In the genomic region with DNA sequence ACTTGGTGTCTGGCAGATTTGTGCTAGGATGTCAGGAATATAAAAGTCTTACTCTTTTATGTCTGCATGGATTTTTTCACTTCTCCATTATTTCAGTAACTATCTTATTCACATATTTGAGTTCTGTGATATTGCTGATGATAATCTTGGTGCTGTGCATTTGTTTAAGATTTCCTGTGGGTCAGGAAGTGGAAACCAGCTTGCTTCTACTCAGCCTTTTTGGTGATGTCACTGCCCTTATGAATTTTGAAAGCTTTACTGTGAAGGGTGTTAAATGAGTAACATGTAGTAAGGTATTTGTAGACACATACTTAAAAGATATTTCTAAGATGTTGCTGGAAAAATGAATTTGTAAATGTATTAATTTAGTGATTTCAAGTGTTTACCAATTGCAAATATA, we compare ENCODE assay signal across 8 cellular contexts.
DNase-seq lines count a peak whose midpoint lies in the region; ATAC-seq and TF ChIP-seq lines count a peak whose summit lies in the region.

No MANE protein-coding gene starts in this region.

- ATAC-seq in CD4-positive, CD25-positive, alpha-beta regulatory T cell (ENCODE audit: low read depth in 2 of 2), result peak; percentile 70 to 79
- ATAC-seq in GM18909 (IDR thresholded peaks at IDR 0.05; ENCODE audit: poor library complexity, unreplicated experiment) (peak; percentile 89), HG02943 (IDR thresholded peaks at IDR 0.05; ENCODE audit: low read depth, unreplicated experiment) (peak; percentile 81), T-cell (replicated peaks in 1 of 4) (peak; percentile 62 to 81 (median 67)), heart right ventricle (no peak)

- peaks cover 7% of the 10 kb centered on the region for H3K27me3 Mint-ChIP-seq in CD4-positive, CD25-positive, alpha-beta regulatory T cell
- H3K27me3 Mint-ChIP-seq in T-cell, result peaks cover 0 to 2% of the 10 kb centered on the region in 2 donors

- H3K27ac ChIP-seq in CD4-positive, CD25-positive, alpha-beta regulatory T cell (ENCODE audit: insufficient read depth, low read length, poor library complexity, severe bottlenecking), result peak overlapping the region; percentile 38
- no peak overlapping the region for H3K27ac ChIP-seq in heart right ventricle

- H3K36me3 ChIP-seq in CD4-positive, CD25-positive, alpha-beta regulatory T cell (ENCODE audit: control insufficient read depth, insufficient read depth, low read length), result no peaks in the 10 kb centered on the region
- H3K36me3 ChIP-seq in heart right ventricle, result no peaks in the 10 kb centered on the region

- peaks cover 5 to 10% (median 8%) of the 10 kb centered on the region in 4 donors for H3K4me1 Mint-ChIP-seq in CD4-positive, CD25-positive, alpha-beta regulatory T cell
- H3K4me1 Mint-ChIP-seq in T-cell, result peaks cover 10 to 13% (median 11%) of the 10 kb centered on the region in 3 donors

- H3K27ac Mint-ChIP-seq in CD4-positive, CD25-positive, alpha-beta regulatory T cell, result peak overlapping the region in 2 of 3 donors; percentile 43 to 61
- H3K27ac Mint-ChIP-seq in T-cell, result peak overlapping the region; percentile 18 to 50

- intact Hi-C loops in heart right ventricle (cut with DNase I), result loop anchor here in 8 of 10 donors (1.0 to 10.0 kb wide), 8 partner anchors 80 to 433 kb away; partner anchors contain the start of gene NIPSNAP2 (in 5 of the 8)

- H3K9me3 ChIP-seq in CD4-positive, CD25-positive, alpha-beta regulatory T cell (ENCODE audit: control insufficient read depth in 2 of 2, low read length in 2 of 2), result peaks cover 4 to 6% of the 10 kb centered on the region in 2 experiments
- peaks cover 0 to 9% (median 0%) of the 10 kb centered on the region in 11 donors for H3K9me3 ChIP-seq in heart right ventricle

- CTCF ChIA-PET in T-cell (lab: Charles Lee), result interaction anchor here (0.6 to 2.5 kb wide), 10 partner anchors 8 to 914 kb away, joined by 3 to 21 read pairs (median 5); no protein-coding TSS in a partner anchor

- POLR2A ChIA-PET in T-cell (lab: Charles Lee), result interaction anchor here in 1 of 2 donors (1.0 kb wide), 1 partner anchor 431 kb away, joined by 3 read pairs; no protein-coding TSS in a partner anchor

- peak overlapping the region in 1 of 4 donors; percentile 41 for H3K4me3 Mint-ChIP-seq in CD4-positive, CD25-positive, alpha-beta regulatory T cell
- peak overlapping the region in 2 of 3 donors; percentile 28 to 42 for H3K4me3 Mint-ChIP-seq in T-cell

- peak in 2 of 3 donors; percentile 20 to 66 for DNase-seq in CD4-positive, CD25-positive, alpha-beta regulatory T cell
- no peak for DNase-seq in T-cell
- DNase-seq in DMS114 treated with DMSO at 0.1 percent for 48 hours (lab: John Stamatoyannopoulos, UW; ENCODE audit: unreplicated experiment), result no peak
- no peak for DNase-seq in heart right ventricle
- DNase-seq in inferior parietal cortex (ENCODE audit: extremely low spot score), result no peak
- DNase-seq in C1 segment of cervical spinal cord (lab: John Stamatoyannopoulos, UW), result no peak

- TF ChIP-seq CTCF in heart right ventricle (IDR thresholded peaks at IDR 0.05), result no peak

- H3K36me3 Mint-ChIP-seq in CD4-positive, CD25-positive, alpha-beta regulatory T cell, result no peaks in the 10 kb centered on the region
- H3K36me3 Mint-ChIP-seq in T-cell, result no peaks in the 10 kb centered on the region

- no peaks in the 10 kb centered on the region for H3K9me3 Mint-ChIP-seq in CD4-positive, CD25-positive, alpha-beta regulatory T cell
- H3K9me3 Mint-ChIP-seq in T-cell, result no peaks in the 10 kb centered on the region

- no peak overlapping the region for H3K4me3 ChIP-seq in CD4-positive, CD25-positive, alpha-beta regulatory T cell (ENCODE audit: low read depth, low read length)
- H3K4me3 ChIP-seq in heart right ventricle, result no peak overlapping the region

- no peaks in the 10 kb centered on the region for H3K27me3 ChIP-seq in CD4-positive, CD25-positive, alpha-beta regulatory T cell (ENCODE audit: control insufficient read depth, insufficient read depth, low read length)
- H3K27me3 ChIP-seq in heart right ventricle, result no peaks in the 10 kb centered on the region

- peaks cover 12% of the 10 kb centered on the region for H3K4me1 ChIP-seq in CD4-positive, CD25-positive, alpha-beta regulatory T cell (ENCODE audit: control insufficient read depth, insufficient read depth, low read length, poor library complexity, severe bottlenecking)
- peaks cover 0 to 7% (median 0%) of the 10 kb centered on the region in 9 donors for H3K4me1 ChIP-seq in heart right ventricle

Comparison
In these comparisons a context has a peak if more than half of its experiments do, and no peak if none do; other contexts are left out.
1. ATAC-seq: peak in CD4-positive, CD25-positive, alpha-beta regulatory T cell (2 of 2), GM18909 (single experiment), HG02943 (single experiment) and T-cell (4 of 4); none in heart right ventricle (0 of 8).
2. DNase-seq: peak in CD4-positive, CD25-positive, alpha-beta regulatory T cell (2 of 3); none in T-cell (0 of 34), DMS114 treated with DMSO at 0.1 percent for 48 hours (single experiment), heart right ventricle (0 of 2), inferior parietal cortex (single experiment) and C1 segment of cervical spinal cord (0 of 14).